Comparison of ENCODE assay signal across 21 cellular contexts in the genomic region with DNA sequence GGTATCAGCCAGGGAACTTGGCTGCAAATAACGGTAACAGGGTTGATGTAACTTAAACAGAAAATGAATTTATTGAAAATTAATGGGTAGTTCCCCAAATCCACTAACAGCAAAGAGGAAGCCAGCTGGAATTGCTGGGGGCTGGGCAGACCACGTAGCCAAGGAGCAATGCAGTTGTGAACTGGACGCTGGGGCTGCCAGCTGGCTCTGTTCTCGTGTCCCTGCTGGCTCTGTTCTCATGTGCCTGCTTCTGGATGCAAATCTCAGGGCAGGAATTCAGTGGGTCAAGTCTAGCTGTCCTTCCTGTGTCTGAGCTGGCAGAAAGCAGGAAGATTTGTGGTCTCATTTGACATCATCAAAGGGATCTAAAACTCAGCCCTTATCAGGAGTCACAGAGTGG.
"Had no signal": no experiment of that assay in that cellular context is flagged by ENCODE, and none has a peak within 500 bp of the region (broad histone marks: within the 10 kb centered on the region; RNA-seq: fewer than 3 reads in every experiment).

No MANE protein-coding gene starts in this region.

- H3K4me3 ChIP-seq: dorsolateral prefrontal cortex, lung, skin epidermis, suprapubic skin, transverse colon, uterus had no signal

- H3K4me1 ChIP-seq: suprapubic skin, uterus had no signal

- H3K36me3 ChIP-seq: suprapubic skin, transverse colon, uterus had no signal

- ATAC-seq: activated CD8-positive, alpha-beta memory T cell treated with anti-CD3 and anti-CD28 coated beads, Interleukin-2, amount 10 ng/mL, durations not matched to agents 7 days and 5 days; natural killer cell; stimulated activated naive CD8-positive, alpha-beta T cell treated with anti-CD3 and anti-CD28 coated beads, Interleukin-15, amount 100 ng/mL, for 72 hours had no signal

- H3K27me3 ChIP-seq: transverse colon, uterus had no signal

- H3K27ac ChIP-seq: dorsolateral prefrontal cortex, epithelial cell of prostate, skin epidermis, suprapubic skin, transverse colon, uterus had no signal

- DNase-seq: activated CD4-positive, alpha-beta memory T cell treated with anti-CD3 and anti-CD28 coated beads for 36 hours; activated CD4-positive, alpha-beta T cell treated with anti-CD3 and anti-CD28 coated beads for 4 hours; activated CD8-positive, alpha-beta memory T cell treated with anti-CD3 and anti-CD28 coated beads, Interleukin-2, amount 10 ng/mL, durations not matched to agents 7 days and 5 days; amniotic stem cell; central memory CD4-positive, alpha-beta T cell; dorsolateral prefrontal cortex; endodermal cell; natural killer cell; posterior cingulate gyrus; stimulated activated CD4-positive, alpha-beta T cell treated with anti-CD3 and anti-CD28 coated beads, Interleukin-15, amount 100 ng/mL, for 24 hours; stimulated activated CD4-positive, alpha-beta T cell treated with anti-CD3 and anti-CD28 coated beads, Interleukin-2, amount 100 ng/mL, for 48 hours; stimulated activated naive CD8-positive, alpha-beta T cell treated with anti-CD3 and anti-CD28 coated beads, Interleukin-15, amount 100 ng/mL, for 72 hours; transverse colon; uterus had no signal

- FAIRE-seq: colon, frontal cortex, TTC549 had no signal

- H3K9me3 ChIP-seq: suprapubic skin, transverse colon, uterus had no signal
